Comparison of ENCODE assay signal across 14 cellular contexts in the genomic region with DNA sequence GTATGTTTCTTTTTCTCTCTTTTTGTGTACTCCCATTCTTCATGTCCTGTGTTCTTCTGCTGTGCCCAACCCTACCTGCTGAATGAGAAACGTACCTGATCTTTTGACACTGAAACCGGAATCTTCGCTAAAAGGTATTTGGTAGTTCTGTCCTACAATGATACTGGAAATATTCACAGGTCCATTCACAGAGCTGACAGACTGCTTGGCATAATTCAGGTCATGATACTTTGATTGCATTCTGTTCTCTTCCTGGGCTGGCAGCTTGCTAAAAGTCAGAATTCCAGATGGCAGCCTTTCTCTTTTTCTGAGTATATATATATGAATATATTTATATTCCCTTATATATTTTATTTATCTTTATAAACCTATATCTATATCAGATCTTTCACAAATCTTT.
DNase-seq lines count a peak whose midpoint lies in the region.
"Had no signal": no experiment of that assay in that cellular context is flagged by ENCODE, and none has a peak within 500 bp of the region (broad histone marks: within the 10 kb centered on the region; RNA-seq: fewer than 3 reads in every experiment).

No MANE protein-coding gene starts in this region.

- no peak overlapping the region for H3K9ac ChIP-seq in BLaER1
- H3K9ac ChIP-seq in BLaER1 treated with 17β-estradiol and CSF1 and Interleukin-3, amounts not matched to agents 10 nM and 100 nM, result no peak overlapping the region

- peaks cover 48% of the 10 kb centered on the region for H3K4me1 ChIP-seq in BLaER1
- H3K4me1 ChIP-seq in BLaER1 treated with 17β-estradiol and CSF1 and Interleukin-3, amounts not matched to agents 10 nM and 100 nM, result peaks cover 0 to 43% (median 23%) of the 10 kb centered on the region in 10 experiments; a peak in 14 of 20 replicates

- H3K4me3 ChIP-seq in BLaER1, result no peak overlapping the region
- H3K4me3 ChIP-seq in BLaER1 treated with 17β-estradiol and CSF1 and Interleukin-3, amounts not matched to agents 10 nM and 100 nM, result no peak overlapping the region

- H3K27me3 ChIP-seq in BLaER1, result no peaks in the 10 kb centered on the region
- H3K27me3 ChIP-seq in BLaER1 treated with 17β-estradiol and CSF1 and Interleukin-3, amounts not matched to agents 10 nM and 100 nM, result no peaks in the 10 kb centered on the region

- no peak overlapping the region for H3K27ac ChIP-seq in BLaER1
- H3K27ac ChIP-seq in BLaER1 treated with 17β-estradiol and CSF1 and Interleukin-3, amounts not matched to agents 10 nM and 100 nM, result no peak overlapping the region

- no peaks in the 10 kb centered on the region for H4K20me1 ChIP-seq in BLaER1
- H4K20me1 ChIP-seq in BLaER1 treated with 17β-estradiol and CSF1 and Interleukin-3, amounts not matched to agents 10 nM and 100 nM, result no peaks in the 10 kb centered on the region

- H3K4me2 ChIP-seq in BLaER1, result peak overlapping the region; percentile 69
- H3K4me2 ChIP-seq in BLaER1 treated with 17β-estradiol and CSF1 and Interleukin-3, amounts not matched to agents 10 nM and 100 nM, result peak overlapping the region in 7 of 11 experiments; percentile 50 to 75 (median 66); a peak in 13 of 22 replicates

- no peaks in the 10 kb centered on the region for H3K36me3 ChIP-seq in BLaER1
- no peaks in the 10 kb centered on the region for H3K36me3 ChIP-seq in BLaER1 treated with 17β-estradiol and CSF1 and Interleukin-3, amounts not matched to agents 10 nM and 100 nM

- no peaks in the 10 kb centered on the region for H3K9me3 ChIP-seq in BLaER1
- H3K9me3 ChIP-seq in BLaER1 treated with 17β-estradiol and CSF1 and Interleukin-3, amounts not matched to agents 10 nM and 100 nM (replicated peaks in 1 of 11), result peaks cover 0 to 4% (median 0%) of the 10 kb centered on the region in 11 experiments; a peak in 1 of 22 replicates

- DNase-seq in cerebellar cortex (ENCODE audit: low spot score), result peak; percentile 58
- DNase-seq in NCI-H82 treated with DMSO at 0.1 percent for 48 hours (lab: John Stamatoyannopoulos, UW; ENCODE audit: unreplicated experiment), result no peak
- no peak for DNase-seq in NAMALWA (ENCODE audit: low spot score)
- DNase-seq in GDM1 (lab: John Stamatoyannopoulos, UW), result no peak
- DNase-seq: CD4-positive, alpha-beta T cell; CD8-positive, alpha-beta memory T cell; DMS153; DND-41; GF-D8; GOT3; H7; HCEC 1CT had no signal
